8 cellular contexts compared by ENCODE assay signal in the genomic region with DNA sequence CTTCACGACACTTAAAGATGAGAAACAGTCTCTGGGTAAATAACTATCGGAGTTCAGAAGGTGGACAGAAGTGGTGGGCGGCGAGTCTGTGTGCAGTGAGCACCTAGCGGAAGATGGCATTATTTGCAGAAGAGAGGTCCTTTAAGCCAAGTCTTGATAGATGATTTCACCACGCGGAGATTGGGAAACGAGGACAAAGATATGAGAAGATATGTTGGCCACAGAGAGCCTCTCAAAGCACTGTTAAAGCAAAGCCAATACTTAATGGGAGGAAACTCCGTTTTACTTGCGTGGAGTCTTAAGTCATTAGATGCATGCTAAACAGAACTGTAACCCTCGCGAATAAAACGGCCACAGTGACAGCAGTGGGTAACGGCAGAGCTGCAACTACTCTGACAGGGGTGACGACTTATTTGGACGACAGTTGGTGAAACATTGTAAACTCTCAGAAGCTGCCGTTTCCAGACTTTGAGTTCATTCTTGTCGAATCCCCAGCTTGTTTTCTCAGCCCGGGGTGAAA. TPM values are rescaled to one million over a fixed set of nuclear protein-coding genes. Genes with fewer than 3 reads are reported as not detected.
A peak's percentile ranks its signal among the peaks of the same experiment; 100 is the strongest.
DNase-seq lines count a peak whose midpoint lies in the region; ATAC-seq and TF ChIP-seq lines count a peak whose summit lies in the region.

No MANE protein-coding gene starts in this region.

- no peaks in the 10 kb centered on the region for H3K27me3 ChIP-seq in HUES64 (ENCODE audit: insufficient read depth, low read length)

- 10% methylated on average over 19 of the region's 19 CpGs for WGBS in HUES64

- H3K9ac ChIP-seq in HUES64 (ENCODE audit: low read depth, low read length) = peak overlapping the region; percentile 61

- peak overlapping the region; percentile 55 for H3K4me3 ChIP-seq in AG09309 (ENCODE audit: control insufficient read depth, low read depth, low read length)
- peak overlapping the region; percentile 73 for H3K4me3 ChIP-seq in HUES64 (ENCODE audit: low read length)

- TF ChIP-seq CTCF in AG09309 (IDR thresholded peaks at IDR 0.05; ENCODE audit: control insufficient read depth, insufficient read depth, low read depth, low read length, missing control alignments) = peak; percentile 21

- no peaks in the 10 kb centered on the region for H3K36me3 ChIP-seq in HUES64 (ENCODE audit: insufficient read depth, low read length)

- H3K4me1 ChIP-seq in HUES64 (ENCODE audit: insufficient read depth, low read length) = peaks cover 9% of the 10 kb centered on the region

- ATAC-seq in GM19328 (IDR thresholded peaks at IDR 0.05; ENCODE audit: unreplicated experiment) (peak; percentile 13), GM19397 (IDR thresholded peaks at IDR 0.05; ENCODE audit: unreplicated experiment) (no peak)

- in situ Hi-C loops in SK-MEL-5 (cut with HindIII; ENCODE audit: low pct_unique_long_range_greater_than_20kb, low sequenced_read_pairs) = no loop called here

- DNase-seq in AG09309 (ENCODE audit: low read depth) (peak; percentile 13), SK-MEL-5 (ENCODE audit: low read depth, low spot score) (peak; percentile 61), amniotic stem cell (lab: John Stamatoyannopoulos, UW) (peak; percentile 14), iPS-NIHi11 (ENCODE audit: low spot score) (peak; percentile 12)
- DNase-seq in stimulated activated CD4-positive, alpha-beta T cell treated with anti-CD3 and anti-CD28 coated beads, Interleukin-1b, Interleukin-23, amount 100 ng/mL, for 48 hours = peak; percentile 58

- peak overlapping the region; percentile 27; the same call in 1 of the 2 replicates for H3K27ac ChIP-seq in HUES64 (ENCODE audit: low read depth, low read length)

- H3K9me3 ChIP-seq in HUES64 (ENCODE audit: insufficient read depth, low read depth, low read length) = no peaks in the 10 kb centered on the region

RNA-seq across cellular contexts. Expression of a gene that starts 0.6 kb away (rescaled TPM):
- 16.1 TPM for polyA plus RNA-seq in HUES64 (2013, experiment 1 of 2)
- polyA plus RNA-seq in HUES64 (2013, experiment 2 of 2) = 16.5 TPM
- total RNA-seq in SK-MEL-5 (2014; rRNA removed; shearing (Covaris generic)) = 57.5 and 58.2 TPM in 2 replicates
- 15.4 and 26.1 TPM in 2 replicates for polyA plus RNA-seq in SK-MEL-5 (2015; cell fraction: cytosol; rRNA removed)
- 30.1 and 33.4 TPM in 2 replicates for polyA plus RNA-seq in SK-MEL-5 (2015; cell fraction: nucleus; rRNA removed)
